Comparison of ENCODE assay signal across 9 cellular contexts in genomic region chr1:156149374-156150106, GRCh38. TPM values are rescaled to one million over a fixed set of nuclear protein-coding genes. Genes with fewer than 3 reads are reported as not detected.
DNase-seq lines count a peak whose midpoint lies in the region; ATAC-seq lines count a peak whose summit lies in the region.
"Had no signal": no experiment of that assay in that cellular context is flagged by ENCODE, and none has a peak within 500 bp of the region (broad histone marks: within the 10 kb centered on the region; RNA-seq: fewer than 3 reads in every experiment).

No MANE protein-coding gene starts in this region.

- CTCF ChIA-PET in activated CD4-positive, alpha-beta T cell treated with anti-CD3 and anti-CD28 coated beads for 36 hours (lab: Charles Lee), result interaction anchor here (0.6 to 13.4 kb wide), 7 partner anchors 9 to 349 kb away, joined by 3 to 229 read pairs (median 4); no protein-coding TSS in a partner anchor
- CTCF ChIA-PET in activated CD4-positive, alpha-beta T cell treated with anti-CD3 and anti-CD28 coated beads, Interleukin-2, amount 10 ng/mL, durations not matched to agents 7 days and 5 days (lab: Charles Lee), result interaction anchor here (1.4 to 5.7 kb wide), 6 partner anchors 13 to 131 kb away, joined by 3 to 42 read pairs (median 5); no protein-coding TSS in a partner anchor

- no peaks in the 10 kb centered on the region for H3K36me3 Mint-ChIP-seq in activated CD4-positive, alpha-beta T cell treated with anti-CD3 and anti-CD28 coated beads for 36 hours (ENCODE audit: low read depth)
- H3K36me3 Mint-ChIP-seq in activated CD4-positive, alpha-beta T cell treated with anti-CD3 and anti-CD28 coated beads, Interleukin-2, amount 10 ng/mL, durations not matched to agents 7 days and 5 days (ENCODE audit: low read depth), result no peaks in the 10 kb centered on the region
- H3K36me3 Mint-ChIP-seq in stimulated activated naive B cell treated with anti-CD40 and anti-IgM and Interleukin-4, amounts not matched to agents 10 μg/mL and 1 μg/mL and 100 μg/mL, for 72 hours, result peaks cover 2 to 4% of the 10 kb centered on the region in 2 donors

- no peak for ATAC-seq in activated CD4-positive, alpha-beta T cell treated with anti-CD3 and anti-CD28 coated beads for 36 hours
- peak; percentile 54 for ATAC-seq in HG02759 (IDR thresholded peaks at IDR 0.05; ENCODE audit: unreplicated experiment)
- ATAC-seq in stimulated activated naive B cell treated with anti-CD40 and anti-IgM and Interleukin-4, amounts not matched to agents 10 μg/mL and 1 μg/mL and 100 μg/mL, for 72 hours (replicated peaks), result peak; percentile 34 to 44
- ATAC-seq in activated CD4-positive, CD25-positive, alpha-beta regulatory T cell treated with anti-CD3 and anti-CD28 coated beads, Interleukin-2, amount 50 U/mL, for 24 hours, result no peak

- peak overlapping the region; percentile 19 for H3K27ac Mint-ChIP-seq in activated CD4-positive, alpha-beta T cell treated with anti-CD3 and anti-CD28 coated beads for 36 hours
- no peak overlapping the region for H3K27ac Mint-ChIP-seq in activated CD4-positive, alpha-beta T cell treated with anti-CD3 and anti-CD28 coated beads, Interleukin-2, amount 10 ng/mL, durations not matched to agents 7 days and 5 days
- H3K27ac Mint-ChIP-seq in stimulated activated naive B cell treated with anti-CD40 and anti-IgM and Interleukin-4, amounts not matched to agents 10 μg/mL and 1 μg/mL and 100 μg/mL, for 72 hours, result peak overlapping the region; percentile 97

- no peak overlapping the region for H3K4me3 Mint-ChIP-seq in activated CD4-positive, alpha-beta T cell treated with anti-CD3 and anti-CD28 coated beads for 36 hours
- no peak overlapping the region for H3K4me3 Mint-ChIP-seq in activated CD4-positive, alpha-beta T cell treated with anti-CD3 and anti-CD28 coated beads, Interleukin-2, amount 10 ng/mL, durations not matched to agents 7 days and 5 days
- peak overlapping the region; percentile 77 to 82 for H3K4me3 Mint-ChIP-seq in stimulated activated naive B cell treated with anti-CD40 and anti-IgM and Interleukin-4, amounts not matched to agents 10 μg/mL and 1 μg/mL and 100 μg/mL, for 72 hours

- POLR2A ChIA-PET in activated CD4-positive, alpha-beta T cell treated with anti-CD3 and anti-CD28 coated beads for 36 hours (lab: Charles Lee), result interaction anchor here (1.4 kb wide), 1 partner anchor 12 kb away, joined by 5 read pairs; no protein-coding TSS in a partner anchor
- POLR2A ChIA-PET in activated CD4-positive, alpha-beta T cell treated with anti-CD3 and anti-CD28 coated beads, Interleukin-2, amount 10 ng/mL, durations not matched to agents 7 days and 5 days (lab: Charles Lee), result no interaction called here

- H3K27me3 Mint-ChIP-seq in activated CD4-positive, alpha-beta T cell treated with anti-CD3 and anti-CD28 coated beads for 36 hours, result no peaks in the 10 kb centered on the region
- H3K27me3 Mint-ChIP-seq in activated CD4-positive, alpha-beta T cell treated with anti-CD3 and anti-CD28 coated beads, Interleukin-2, amount 10 ng/mL, durations not matched to agents 7 days and 5 days, result no peaks in the 10 kb centered on the region
- H3K27me3 Mint-ChIP-seq in stimulated activated naive B cell treated with anti-CD40 and anti-IgM and Interleukin-4, amounts not matched to agents 10 μg/mL and 1 μg/mL and 100 μg/mL, for 72 hours, result peaks cover 0 to 4% of the 10 kb centered on the region in 2 donors

- no peaks in the 10 kb centered on the region for H3K9me3 Mint-ChIP-seq in activated CD4-positive, alpha-beta T cell treated with anti-CD3 and anti-CD28 coated beads for 36 hours (ENCODE audit: low read depth)
- H3K9me3 Mint-ChIP-seq in activated CD4-positive, alpha-beta T cell treated with anti-CD3 and anti-CD28 coated beads, Interleukin-2, amount 10 ng/mL, durations not matched to agents 7 days and 5 days, result no peaks in the 10 kb centered on the region
- no peaks in the 10 kb centered on the region for H3K9me3 Mint-ChIP-seq in stimulated activated naive B cell treated with anti-CD40 and anti-IgM and Interleukin-4, amounts not matched to agents 10 μg/mL and 1 μg/mL and 100 μg/mL, for 72 hours

- intact Hi-C loops in activated CD4-positive, alpha-beta T cell treated with anti-CD3 and anti-CD28 coated beads for 36 hours (cut with DNase I, micrococcal nuclease), result loop anchor here (5.0 to 10.0 kb wide), 3 partner anchors 165 to 295 kb away; partner anchors contain the start of genes CCT3 (in 1 of the 2) and TSACC (in 1 of the 2)

- no peak for DNase-seq in activated CD4-positive, alpha-beta T cell treated with anti-CD3 and anti-CD28 coated beads for 36 hours
- no peak for DNase-seq in activated CD4-positive, alpha-beta T cell treated with anti-CD3 and anti-CD28 coated beads, Interleukin-2, amount 10 ng/mL, durations not matched to agents 7 days and 5 days
- DNase-seq in RPMI8226 (peak; percentile 62), SKM-1 (lab: John Stamatoyannopoulos, UW; ENCODE audit: unreplicated experiment) (no peak), DMS153 treated with DMSO at 0.1 percent for 48 hours (lab: John Stamatoyannopoulos, UW; ENCODE audit: unreplicated experiment) (no peak)
- DNase-seq in stimulated activated naive B cell treated with anti-CD40 and anti-IgM and Interleukin-4, amounts not matched to agents 10 μg/mL and 1 μg/mL and 100 μg/mL, for 72 hours, result peak; percentile 62
- DNase-seq: ACHN had no signal

- H3K4me1 Mint-ChIP-seq in activated CD4-positive, alpha-beta T cell treated with anti-CD3 and anti-CD28 coated beads for 36 hours, result peaks cover 74% of the 10 kb centered on the region
- H3K4me1 Mint-ChIP-seq in activated CD4-positive, alpha-beta T cell treated with anti-CD3 and anti-CD28 coated beads, Interleukin-2, amount 10 ng/mL, durations not matched to agents 7 days and 5 days, result peaks cover 56% of the 10 kb centered on the region
- H3K4me1 Mint-ChIP-seq in stimulated activated naive B cell treated with anti-CD40 and anti-IgM and Interleukin-4, amounts not matched to agents 10 μg/mL and 1 μg/mL and 100 μg/mL, for 72 hours, result peaks cover 69 to 89% of the 10 kb centered on the region in 2 donors

RNA-seq across cellular contexts. Expression of gene SEMA4A, which starts 3.8 kb away (rescaled TPM):
- 10 to 100 TPM; 53.3 to 64.5 TPM for total RNA-seq in activated CD4-positive, alpha-beta T cell treated with anti-CD3 and anti-CD28 coated beads for 36 hours
- 10 to 100 TPM; 35.3 to 37.8 TPM for total RNA-seq in activated CD4-positive, alpha-beta T cell treated with anti-CD3 and anti-CD28 coated beads, Interleukin-2, amount 10 ng/mL, durations not matched to agents 7 days and 5 days

RNA-seq across cellular contexts. Expression of gene LMNA, which starts 35.0 kb away (rescaled TPM):
- total RNA-seq in activated CD4-positive, alpha-beta T cell treated with anti-CD3 and anti-CD28 coated beads for 36 hours, result 100 to 1,000 TPM; 184 to 218 TPM
- total RNA-seq in activated CD4-positive, alpha-beta T cell treated with anti-CD3 and anti-CD28 coated beads, Interleukin-2, amount 10 ng/mL, durations not matched to agents 7 days and 5 days, result 10 to 100 TPM; 38.3 to 43.5 TPM

RNA-seq across cellular contexts. Expression of gene SLC25A44, which starts 44.4 kb away (rescaled TPM):
- 10 to 100 TPM; 42.4 to 51.9 TPM for total RNA-seq in activated CD4-positive, alpha-beta T cell treated with anti-CD3 and anti-CD28 coated beads for 36 hours
- 10 to 100 TPM; 27.5 to 28.0 TPM for total RNA-seq in activated CD4-positive, alpha-beta T cell treated with anti-CD3 and anti-CD28 coated beads, Interleukin-2, amount 10 ng/mL, durations not matched to agents 7 days and 5 days

Comparison
In these comparisons a context has a peak if more than half of its experiments do, and no peak if none do; other contexts are left out.
1. RNA of gene LMNA, which starts 35.0 kb away (total RNA-seq): 184 to 218 TPM in activated CD4-positive, alpha-beta T cell treated with anti-CD3 and anti-CD28 coated beads for 36 hours; 38.3 to 43.5 TPM in activated CD4-positive, alpha-beta T cell treated with anti-CD3 and anti-CD28 coated beads, Interleukin-2, amount 10 ng/mL, durations not matched to agents 7 days and 5 days; every median in the first group is over 4 times any median in the second.
2. ATAC-seq: peak in HG02759 (single experiment) and stimulated activated naive B cell treated with anti-CD40 and anti-IgM and Interleukin-4, amounts not matched to agents 10 μg/mL and 1 μg/mL and 100 μg/mL, for 72 hours (2 of 2); none in activated CD4-positive, alpha-beta T cell treated with anti-CD3 and anti-CD28 coated beads for 36 hours (single experiment) and activated CD4-positive, CD25-positive, alpha-beta regulatory T cell treated with anti-CD3 and anti-CD28 coated beads, Interleukin-2, amount 50 U/mL, for 24 hours (0 of 2).
3. DNase-seq: peak in RPMI8226 (single experiment) and stimulated activated naive B cell treated with anti-CD40 and anti-IgM and Interleukin-4, amounts not matched to agents 10 μg/mL and 1 μg/mL and 100 μg/mL, for 72 hours (single experiment); none in activated CD4-positive, alpha-beta T cell treated with anti-CD3 and anti-CD28 coated beads for 36 hours (single experiment), activated CD4-positive, alpha-beta T cell treated with anti-CD3 and anti-CD28 coated beads, Interleukin-2, amount 10 ng/mL, durations not matched to agents 7 days and 5 days (single experiment), SKM-1 (single experiment) and DMS153 treated with DMSO at 0.1 percent for 48 hours (single experiment).
4. H3K4me3 Mint-ChIP-seq: peak in stimulated activated naive B cell treated with anti-CD40 and anti-IgM and Interleukin-4, amounts not matched to agents 10 μg/mL and 1 μg/mL and 100 μg/mL, for 72 hours (2 of 2); none in activated CD4-positive, alpha-beta T cell treated with anti-CD3 and anti-CD28 coated beads for 36 hours (single experiment) and activated CD4-positive, alpha-beta T cell treated with anti-CD3 and anti-CD28 coated beads, Interleukin-2, amount 10 ng/mL, durations not matched to agents 7 days and 5 days (single experiment).